Comparison of ENCODE assay signal across 44 cellular contexts in genomic region chr18:75427603-75428002, GRCh38. TPM values are rescaled to one million over a fixed set of nuclear protein-coding genes. Genes with fewer than 3 reads are reported as not detected.
"Had no signal": no experiment of that assay in that cellular context is flagged by ENCODE, and none has a peak within 500 bp of the region (broad histone marks: within the 10 kb centered on the region; RNA-seq: fewer than 3 reads in every experiment).

TSS of gene SMIM21 (minus strand) at chr18:75427703. CDS start at chr18:75427563, 140 bp downstream.

- H3K4me3 Mint-ChIP-seq: activated naive CD4-positive, alpha-beta T cell treated with anti-CD3 and anti-CD28 coated beads for 36 hours; activated naive CD4-positive, alpha-beta T cell treated with anti-CD3 and anti-CD28 coated beads, Interleukin-2, amount 10 ng/mL, durations not matched to agents 7 days and 5 days; activated naive CD4-positive, alpha-beta T cell treated with anti-CD3 and anti-CD28 coated beads, Interleukin-2, amount 50 U/mL, for 24 hours; activated naive CD8-positive, alpha-beta T cell; activated naive CD8-positive, alpha-beta T cell treated with anti-CD3 and anti-CD28 coated beads for 36 hours; activated naive CD8-positive, alpha-beta T cell treated with anti-CD3 and anti-CD28 coated beads, Interleukin-2, amount 10 ng/mL, durations not matched to agents 7 days and 5 days; activated naive CD8-positive, alpha-beta T cell treated with anti-CD3 and anti-CD28 coated beads, Interleukin-2, amount 50 U/mL, for 24 hours; activated T-cell treated with anti-CD3 and anti-CD28 coated beads, Interleukin-2, amount 50 U/mL, for 24 hours; activated T-cell treated with anti-CD3 and anti-CD28 coated beads, Interleukin-2, amount 50 U/mL, for 4 hours; activated T-cell treated with anti-CD3 and anti-CD28 coated beads, Interleukin-2, amount 50 U/mL, for 72 hours; activated T-helper 1 cell treated with anti-CD3 and anti-CD28 coated beads, Interleukin-12 subunit alpha, Interleukin-12 subunit beta, Interleukin-2, Interleukin-4 antibody, amounts not matched to agents 30 ng/mL and 10 ng/mL and 1 ng/mL, durations not matched to agents 14 hours and 24 hours and 36 hours; activated T-helper 17 cell treated with anti-CD3 and anti-CD28 coated beads, Interleukin-2, amount 50 U/mL, for 72 hours; brain; central memory CD8-positive, alpha-beta T cell had no signal

- H3K36me3 ChIP-seq: adrenal gland, ascending aorta, brain microvascular endothelial cell, breast epithelium, cardiac muscle cell had no signal

- H3K27me3 Mint-ChIP-seq: activated naive CD4-positive, alpha-beta T cell treated with anti-CD3 and anti-CD28 coated beads, Interleukin-2, amount 10 ng/mL, durations not matched to agents 7 days and 5 days had no signal

- DNase-seq: activated effector memory CD4-positive, alpha-beta T cell treated with anti-CD3 and anti-CD28 coated beads, Interleukin-2, amount 50 U/mL, for 16 hours; activated effector memory CD4-positive, alpha-beta T cell treated with Interleukin-2 at 50 U/mL for 16 hours; activated gamma-delta T cell; activated gamma-delta T cell treated with Interleukin-2 at 50 U/mL for 16 hours; activated naive CD4-positive, alpha-beta T cell; activated naive CD4-positive, alpha-beta T cell treated with anti-CD3 and anti-CD28 coated beads for 36 hours; activated naive CD4-positive, alpha-beta T cell treated with anti-CD3 and anti-CD28 coated beads, Interleukin-2, amount 10 ng/mL, durations not matched to agents 7 days and 5 days; activated naive CD4-positive, alpha-beta T cell treated with anti-CD3 and anti-CD28 coated beads, Interleukin-2, amount 50 U/mL, for 16 hours; activated naive CD4-positive, alpha-beta T cell treated with Interleukin-2 at 50 U/mL for 16 hours; activated naive CD8-positive, alpha-beta T cell treated with anti-CD3 and anti-CD28 coated beads for 36 hours; activated naive CD8-positive, alpha-beta T cell treated with anti-CD3 and anti-CD28 coated beads, Interleukin-2, amount 10 ng/mL, durations not matched to agents 7 days and 5 days; activated naive CD8-positive, alpha-beta T cell treated with anti-CD3 and anti-CD28 coated beads, Interleukin-2, amount 50 U/mL, for 24 hours; activated T-cell treated with anti-CD3 and anti-CD28 coated beads, Interleukin-2, amount 50 U/mL, for 1 hour; activated T-cell treated with anti-CD3 and anti-CD28 coated beads, Interleukin-2, amount 50 U/mL, for 24 hours; activated T-cell treated with anti-CD3 and anti-CD28 coated beads, Interleukin-2, amount 50 U/mL, for 4 hours; activated T-cell treated with anti-CD3 and anti-CD28 coated beads, Interleukin-2, amount 50 U/mL, for 48 hours; activated T-cell treated with anti-CD3 and anti-CD28 coated beads, Interleukin-2, amount 50 U/mL, for 72 hours; adrenal gland; amniotic stem cell; amygdala; anterior cingulate cortex; aorta; body of pancreas; brain microvascular endothelial cell; caudate nucleus; central memory CD4-positive, alpha-beta T cell; cerebellar nuclear complex had no signal

- H3K9me3 Mint-ChIP-seq: activated naive CD4-positive, alpha-beta T cell treated with anti-CD3 and anti-CD28 coated beads for 36 hours; activated naive CD4-positive, alpha-beta T cell treated with anti-CD3 and anti-CD28 coated beads, Interleukin-2, amount 10 ng/mL, durations not matched to agents 7 days and 5 days; activated naive CD4-positive, alpha-beta T cell treated with anti-CD3 and anti-CD28 coated beads, Interleukin-2, amount 50 U/mL, for 24 hours; activated naive CD4-positive, alpha-beta T cell treated with anti-CD3 and anti-CD28 coated beads, Interleukin-2, amount 50 U/mL, for 72 hours; activated naive CD8-positive, alpha-beta T cell treated with anti-CD3 and anti-CD28 coated beads for 36 hours; activated naive CD8-positive, alpha-beta T cell treated with anti-CD3 and anti-CD28 coated beads, Interleukin-2, amount 10 ng/mL, durations not matched to agents 7 days and 5 days; activated naive CD8-positive, alpha-beta T cell treated with anti-CD3 and anti-CD28 coated beads, Interleukin-2, amount 50 U/mL, for 24 hours; activated T-cell treated with anti-CD3 and anti-CD28 coated beads, Interleukin-2, amount 50 U/mL, for 24 hours; activated T-cell treated with anti-CD3 and anti-CD28 coated beads, Interleukin-2, amount 50 U/mL, for 4 hours; activated T-cell treated with anti-CD3 and anti-CD28 coated beads, Interleukin-2, amount 50 U/mL, for 72 hours; activated T-helper 1 cell treated with anti-CD3 and anti-CD28 coated beads, Interleukin-12 subunit alpha, Interleukin-12 subunit beta, Interleukin-2, Interleukin-4 antibody, amounts not matched to agents 30 ng/mL and 10 ng/mL and 1 ng/mL, durations not matched to agents 14 hours and 24 hours and 36 hours; activated T-helper 17 cell treated with anti-CD3 and anti-CD28 coated beads, Interleukin-2, amount 50 U/mL, for 72 hours; activated T-helper 2 cell treated with anti-CD3 and anti-CD28 coated beads, Interferon-gamma antibody, Interleukin-2, Interleukin-4, amounts not matched to agents 10 μg/mL and 5 μg/mL and 100 μg/mL, durations not matched to agents 14 hours and 24 hours and 36 hours; central memory CD8-positive, alpha-beta T cell had no signal

- H3K36me3 Mint-ChIP-seq: activated naive CD4-positive, alpha-beta T cell treated with anti-CD3 and anti-CD28 coated beads, Interleukin-2, amount 10 ng/mL, durations not matched to agents 7 days and 5 days; activated naive CD4-positive, alpha-beta T cell treated with anti-CD3 and anti-CD28 coated beads, Interleukin-2, amount 50 U/mL, for 24 hours; activated naive CD4-positive, alpha-beta T cell treated with anti-CD3 and anti-CD28 coated beads, Interleukin-2, amount 50 U/mL, for 72 hours; activated naive CD8-positive, alpha-beta T cell; activated naive CD8-positive, alpha-beta T cell treated with anti-CD3 and anti-CD28 coated beads for 36 hours; activated naive CD8-positive, alpha-beta T cell treated with anti-CD3 and anti-CD28 coated beads, Interleukin-2, amount 10 ng/mL, durations not matched to agents 7 days and 5 days; brain had no signal

- H3K4me1 Mint-ChIP-seq: activated naive CD4-positive, alpha-beta T cell treated with anti-CD3 and anti-CD28 coated beads, Interleukin-2, amount 10 ng/mL, durations not matched to agents 7 days and 5 days; activated naive CD4-positive, alpha-beta T cell treated with anti-CD3 and anti-CD28 coated beads, Interleukin-2, amount 50 U/mL, for 24 hours; activated naive CD8-positive, alpha-beta T cell treated with anti-CD3 and anti-CD28 coated beads for 36 hours; activated naive CD8-positive, alpha-beta T cell treated with anti-CD3 and anti-CD28 coated beads, Interleukin-2, amount 10 ng/mL, durations not matched to agents 7 days and 5 days; activated naive CD8-positive, alpha-beta T cell treated with anti-CD3 and anti-CD28 coated beads, Interleukin-2, amount 50 U/mL, for 24 hours; activated T-helper 17 cell treated with anti-CD3 and anti-CD28 coated beads, Interleukin-2, amount 50 U/mL, for 72 hours; brain; central memory CD8-positive, alpha-beta T cell had no signal

- H3K27ac Mint-ChIP-seq: activated naive CD4-positive, alpha-beta T cell treated with anti-CD3 and anti-CD28 coated beads for 36 hours; activated naive CD4-positive, alpha-beta T cell treated with anti-CD3 and anti-CD28 coated beads, Interleukin-2, amount 10 ng/mL, durations not matched to agents 7 days and 5 days; activated naive CD4-positive, alpha-beta T cell treated with anti-CD3 and anti-CD28 coated beads, Interleukin-2, amount 50 U/mL, for 24 hours; activated naive CD8-positive, alpha-beta T cell; activated naive CD8-positive, alpha-beta T cell treated with anti-CD3 and anti-CD28 coated beads for 36 hours; activated naive CD8-positive, alpha-beta T cell treated with anti-CD3 and anti-CD28 coated beads, Interleukin-2, amount 10 ng/mL, durations not matched to agents 7 days and 5 days; activated naive CD8-positive, alpha-beta T cell treated with anti-CD3 and anti-CD28 coated beads, Interleukin-2, amount 50 U/mL, for 24 hours; activated T-cell treated with anti-CD3 and anti-CD28 coated beads, Interleukin-2, amount 50 U/mL, for 24 hours; activated T-cell treated with anti-CD3 and anti-CD28 coated beads, Interleukin-2, amount 50 U/mL, for 72 hours; activated T-helper 1 cell treated with anti-CD3 and anti-CD28 coated beads, Interleukin-12 subunit alpha, Interleukin-12 subunit beta, Interleukin-2, Interleukin-4 antibody, amounts not matched to agents 30 ng/mL and 10 ng/mL and 1 ng/mL, durations not matched to agents 14 hours and 24 hours and 36 hours; activated T-helper 17 cell treated with anti-CD3 and anti-CD28 coated beads, Interleukin-2, amount 50 U/mL, for 72 hours; activated T-helper 2 cell treated with anti-CD3 and anti-CD28 coated beads, Interferon-gamma antibody, Interleukin-2, Interleukin-4, amounts not matched to agents 10 μg/mL and 5 μg/mL and 100 μg/mL, durations not matched to agents 14 hours and 24 hours and 36 hours; brain had no signal

- H3K4me3 ChIP-seq: adrenal gland, ascending aorta, body of pancreas, breast epithelium, cardiac muscle cell had no signal

- H3K27me3 ChIP-seq: adrenal gland, ascending aorta, body of pancreas, brain microvascular endothelial cell, breast epithelium, cardiac muscle cell had no signal

- H3K4me1 ChIP-seq: adrenal gland, ascending aorta, body of pancreas, breast epithelium had no signal

- H3K27ac ChIP-seq: adrenal gland, ascending aorta, body of pancreas, brain microvascular endothelial cell, breast epithelium, cardiac muscle cell had no signal

- ATAC-seq: activated naive CD4-positive, alpha-beta T cell treated with anti-CD3 and anti-CD28 coated beads, Interleukin-2, amount 50 U/mL, for 72 hours; activated naive CD8-positive, alpha-beta T cell treated with anti-CD3 and anti-CD28 coated beads, Interleukin-2, amount 50 U/mL, for 24 hours; activated T-cell treated with anti-CD3 and anti-CD28 coated beads, Interleukin-2, amount 50 U/mL, for 4 hours; activated T-cell treated with anti-CD3 and anti-CD28 coated beads, Interleukin-2, amount 50 U/mL, for 72 hours; activated T-helper 17 cell treated with anti-CD3 and anti-CD28 coated beads, Interleukin-2, amount 50 U/mL, for 72 hours; body of pancreas had no signal

- H3K9me3 ChIP-seq: adrenal gland, ascending aorta, body of pancreas, breast epithelium had no signal

RNA-seq across cellular contexts. Expression of gene SMIM21, which starts in this region (rescaled TPM):
- total RNA-seq: activated naive CD4-positive, alpha-beta T cell treated with anti-CD3 and anti-CD28 coated beads for 36 hours; activated naive CD4-positive, alpha-beta T cell treated with anti-CD3 and anti-CD28 coated beads, Interleukin-2, amount 50 U/mL, for 72 hours; activated naive CD8-positive, alpha-beta T cell treated with anti-CD3 and anti-CD28 coated beads for 36 hours; activated naive CD8-positive, alpha-beta T cell treated with anti-CD3 and anti-CD28 coated beads, Interleukin-2, amount 10 ng/mL, durations not matched to agents 7 days and 5 days; activated T-cell treated with anti-CD3 and anti-CD28 coated beads, Interleukin-2, amount 50 U/mL, for 4 hours; activated T-cell treated with anti-CD3 and anti-CD28 coated beads, Interleukin-2, amount 50 U/mL, for 72 hours; activated T-helper 1 cell treated with anti-CD3 and anti-CD28 coated beads, Interleukin-12 subunit alpha, Interleukin-12 subunit beta, Interleukin-2, Interleukin-4 antibody, amounts not matched to agents 30 ng/mL and 10 ng/mL and 1 ng/mL, durations not matched to agents 14 hours and 24 hours and 36 hours; activated T-helper 17 cell treated with anti-CD3 and anti-CD28 coated beads, Interleukin-2, amount 50 U/mL, for 72 hours; activated T-helper 2 cell treated with anti-CD3 and anti-CD28 coated beads, Interferon-gamma antibody, Interleukin-2, Interleukin-4, amounts not matched to agents 10 μg/mL and 5 μg/mL and 100 μg/mL, durations not matched to agents 14 hours and 24 hours and 36 hours; adrenal gland; aorta; ascending aorta; astrocyte; body of pancreas; breast epithelium; bronchial epithelial cell; cardiac muscle cell; cardiac septum; cerebellum; chondrocyte had no signal
- polyA plus RNA-seq: adipose tissue, adrenal gland, aorta, cardiac muscle cell had no signal
